ENCODE assay signal across 10 cellular contexts in the genomic region with DNA sequence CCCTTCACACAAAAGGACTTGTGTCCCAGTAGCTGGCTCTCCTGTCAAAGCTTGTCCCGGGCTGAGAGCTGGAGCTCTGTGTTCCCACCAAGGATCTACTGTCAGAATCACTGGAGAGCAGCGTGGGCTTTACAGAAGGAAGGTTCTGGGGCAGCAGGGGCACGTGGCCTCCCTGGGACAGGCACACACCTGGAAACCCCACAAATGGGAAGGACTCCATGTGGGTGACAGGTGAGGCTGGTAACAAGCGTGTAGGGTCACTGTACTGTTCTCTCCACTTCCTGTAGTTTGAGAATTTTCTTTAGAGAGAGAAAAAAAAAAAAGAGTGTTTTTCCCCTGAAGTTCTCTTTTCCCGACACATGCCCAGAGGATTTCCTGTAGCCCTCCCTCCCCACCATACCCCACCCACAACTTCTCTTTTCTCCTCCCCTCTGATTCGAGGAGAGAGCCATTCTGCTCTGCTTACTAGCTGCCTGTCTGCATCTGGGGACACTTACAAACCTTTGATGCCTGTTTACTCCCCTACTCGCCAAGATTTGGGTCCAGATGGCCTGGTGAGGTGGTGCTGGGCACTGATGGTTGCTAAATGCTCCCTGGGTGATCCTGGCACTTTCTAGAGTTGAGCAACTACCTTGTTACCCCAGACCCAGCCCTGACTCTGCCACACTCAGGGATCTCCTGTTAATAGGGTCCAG.
DNase-seq lines count a peak whose midpoint lies in the region; ATAC-seq, FAIRE-seq and TF ChIP-seq lines count a peak whose summit lies in the region.
"Had no signal": no experiment of that assay in that cellular context is flagged by ENCODE, and none has a peak within 500 bp of the region (broad histone marks: within the 10 kb centered on the region; RNA-seq: fewer than 3 reads in every experiment).

No MANE protein-coding gene starts in this region.

- no peak overlapping the region; a peak in 1 of 4 replicates for H3K4me2 ChIP-seq in H1 (ENCODE audit: insufficient read depth in 1 of 2, low read depth in 2 of 2, low read length in 2 of 2)

- H4K8ac ChIP-seq in H1 (ENCODE audit: extremely low read depth, insufficient read depth, low read length), result no peak overlapping the region

- no peaks in the 10 kb centered on the region for H3K79me2 ChIP-seq in H1 (ENCODE audit: control insufficient read depth in 1 of 2, insufficient read depth in 2 of 2, low read length in 2 of 2)

- DNase-seq in AG04450 (ENCODE audit: low read depth, low spot score) (no peak), NCI-H446 (lab: John Stamatoyannopoulos, UW) (peak; percentile 26 to 56), H1 (ENCODE audit: low read depth in 1 of 2, low spot score in 2 of 2) (no peak), mucosa of descending colon (no peak), HEK293T (ENCODE audit: extremely low spot score) (no peak), RPMI8226 (no peak)
- no peak for DNase-seq in activated CD8-positive, alpha-beta memory T cell treated with anti-CD3 and anti-CD28 coated beads, Interleukin-2, amount 50 U/mL, for 4 hours
- DNase-seq: DMS153, natural killer cell had no signal

- peak overlapping the region; percentile 80 for H3K27ac ChIP-seq in AG04450 (ENCODE audit: low read depth, low read length)
- no peak overlapping the region for H3K27ac ChIP-seq in H1 (ENCODE audit: low read depth, low read length)

- no peaks in the 10 kb centered on the region for H3K79me1 ChIP-seq in H1 (ENCODE audit: low read depth, low read length)

- POLR2A ChIA-PET in AG04450 (lab: Yijun Ruan, JAX) (interaction anchor here (0.6 kb wide), 2 partner anchors 12 to 44 kb away, joined by 5 to 6 read pairs; no protein-coding TSS in a partner anchor), H1 (lab: Charles Lee; ENCODE audit: partially characterized antibody) (interaction anchor here (0.6 to 2.2 kb wide), 5 partner anchors 7 to 54 kb away, joined by 3 to 14 read pairs (median 3); no protein-coding TSS in a partner anchor), HEK293T (lab: Yijun Ruan, JAX) (interaction anchor here (1.5 kb wide), 1 partner anchor 8 kb away, joined by 3 read pairs; no protein-coding TSS in a partner anchor)

- no peak for TF ChIP-seq RAD21 in H1 (IDR thresholded peaks at IDR 0.05 in 1 of 2, conservative IDR thresholded peaks at IDR 0.05 in 1 of 2; ENCODE audit: low read depth in 2 of 2, low read length in 2 of 2)

- 79% methylated on average over 6 of the region's 7 CpGs; no CpG with 5 or more reads in 1 of the 2 experiments for WGBS in H1 (ENCODE audit: extremely low coverage in 1 of 2, insufficient coverage in 1 of 2, insufficient read length in 1 of 2, insufficient replicate concordance in 2 of 2, low coverage in 1 of 2, low lambda C conversion rate in 2 of 2, missing lambda C conversion rate in 1 of 2), 2 experiments

- H2BK120ac ChIP-seq in H1 (replicated peaks; ENCODE audit: low read depth, low read length), result peak overlapping the region; percentile 13

- no peak overlapping the region for H3K23ac ChIP-seq in H1 (ENCODE audit: insufficient read length)

- H4K5ac ChIP-seq in H1 (ENCODE audit: insufficient read length, low read depth, low read length), result no peak overlapping the region

- CTCF ChIA-PET in AG04450 (lab: Charles Lee), result interaction anchor here (0.9 to 4.9 kb wide), 4 partner anchors 10 to 362 kb away, joined by 3 to 27 read pairs (median 16); no protein-coding TSS in a partner anchor
- CTCF ChIA-PET in H1 (lab: Charles Lee; ENCODE audit: partially characterized antibody), result interaction anchor here (0.5 to 3.6 kb wide), 5 partner anchors 10 to 490 kb away, joined by 3 to 21 read pairs (median 3); no protein-coding TSS in a partner anchor
- CTCF ChIA-PET in HEK293T (lab: Yijun Ruan, JAX), result no interaction called here

- H2BK12ac ChIP-seq in H1 (ENCODE audit: low read depth, low read length), result peak overlapping the region; percentile 82; the same call in 1 of the 2 replicates

- no peak for TF ChIP-seq CTCF in AG04450 (IDR thresholded peaks at IDR 0.05; ENCODE audit: low read depth, low read length)
- no peak for TF ChIP-seq CTCF in H1 (IDR thresholded peaks at IDR 0.05; ENCODE audit: control extremely low read depth in 1 of 3, insufficient read depth in 1 of 3, low read depth in 1 of 3, low read length in 3 of 3)
- no peak for TF ChIP-seq CTCF in mucosa of descending colon (IDR thresholded peaks at IDR 0.05)

- no peak overlapping the region for H3K4me3 ChIP-seq in AG04450 (ENCODE audit: low read depth, low read length)
- no peak overlapping the region for H3K4me3 ChIP-seq in H1 (ENCODE audit: extremely low read depth in 1 of 4, insufficient read depth in 2 of 4, low read depth in 3 of 4, low read length in 4 of 4)
- H3K4me3 ChIP-seq in mucosa of descending colon, result no peak overlapping the region

- no peak overlapping the region for H3K9ac ChIP-seq in H1 (replicated peaks in 1 of 4; ENCODE audit: extremely low read depth in 1 of 4, low read depth in 3 of 4, low read length in 3 of 4)

- H3K9me3 ChIP-seq in AG04450 (ENCODE audit: control insufficient read depth, insufficient read depth, low read length), result no peaks in the 10 kb centered on the region
- H3K9me3 ChIP-seq in H1 (ENCODE audit: insufficient read depth in 2 of 2, low read depth in 1 of 2, low read length in 1 of 2), result no peaks in the 10 kb centered on the region
- no peaks in the 10 kb centered on the region for H3K9me3 ChIP-seq in mucosa of descending colon

- H4K91ac ChIP-seq in H1 (replicated peaks; ENCODE audit: insufficient read length, low read length), result peak overlapping the region; percentile 22

- peak overlapping the region; percentile 57; the same call in 1 of the 2 replicates for H3K18ac ChIP-seq in H1 (ENCODE audit: extremely low read depth, low read length)

- intact Hi-C loops in mucosa of descending colon (cut with DNase I, micrococcal nuclease), result no loop called here

- H2AK5ac ChIP-seq in H1 (ENCODE audit: low read depth, low read length), result no peak overlapping the region

- H2BK15ac ChIP-seq in H1 (ENCODE audit: low read length), result peak overlapping the region; percentile 48; the same call in 1 of the 2 replicates

- H3K27me3 ChIP-seq in AG04450 (ENCODE audit: control insufficient read depth, insufficient read depth, low read length) (no peaks in the 10 kb centered on the region), H1 (replicated peaks in 1 of 4; ENCODE audit: control insufficient read depth in 3 of 4, extremely low read depth in 1 of 4, insufficient read depth in 3 of 4, low read length in 3 of 4) (peaks cover 0 to 2% (median 0%) of the 10 kb centered on the region in 4 experiments; a peak in 2 of 7 replicates)

- TF ChIP-seq POLR2A in H1 (IDR thresholded peaks at IDR 0.05; ENCODE audit: control extremely low read depth in 1 of 2, low read depth in 2 of 2, low read length in 2 of 2), result no peak

- TF ChIP-seq EP300 in H1 (IDR thresholded peaks at IDR 0.05; ENCODE audit: borderline replicate concordance in 1 of 2, low read depth in 2 of 2, low read length in 2 of 2), result no peak

- H3K36me3 ChIP-seq in H1 (ENCODE audit: control insufficient read depth in 2 of 4, insufficient read depth in 4 of 4, low read length in 3 of 4), result no peaks in the 10 kb centered on the region
- H3K36me3 ChIP-seq in mucosa of descending colon (ENCODE audit: low read depth), result no peaks in the 10 kb centered on the region

- H2AFZ ChIP-seq in H1 (ENCODE audit: low read length), result no peak overlapping the region

- peak overlapping the region; percentile 48; the same call in 1 of the 2 replicates for H2BK5ac ChIP-seq in H1 (ENCODE audit: low read depth, low read length)

- H3K4ac ChIP-seq in H1 (replicated peaks; ENCODE audit: insufficient read length, low read depth, low read length), result no peak overlapping the region

- ATAC-seq in mucosa of descending colon (peak; percentile 74), GM21786 (IDR thresholded peaks at IDR 0.05; ENCODE audit: unreplicated experiment) (no peak)

- H3K23me2 ChIP-seq in H1 (ENCODE audit: low read depth, low read length), result peaks cover 1% of the 10 kb centered on the region; the same call in 1 of the 2 replicates

- H3K14ac ChIP-seq in H1 (ENCODE audit: insufficient read length), result no peak overlapping the region

- no peak overlapping the region for H3K56ac ChIP-seq in H1 (replicated peaks; ENCODE audit: insufficient read length, low read depth, low read length)

- H2BK20ac ChIP-seq in H1 (ENCODE audit: low read length), result peak overlapping the region; percentile 52; the same call in 1 of the 2 replicates

- no peaks in the 10 kb centered on the region for H4K20me1 ChIP-seq in H1 (replicated peaks in 1 of 2; ENCODE audit: control insufficient read depth in 1 of 2, insufficient read depth in 2 of 2, low read length in 2 of 2)

- no peak for FAIRE-seq in H1 (lab: Jason Lieb, UNC)

- H3K4me1 ChIP-seq in H1 (replicated peaks in 1 of 4; ENCODE audit: control insufficient read depth in 3 of 4, insufficient read depth in 4 of 4, low read length in 3 of 4) (peaks cover 9 to 15% (median 11%) of the 10 kb centered on the region in 4 experiments), mucosa of descending colon (ENCODE audit: low read depth) (peaks cover 5% of the 10 kb centered on the region)

TF ChIP-seq in H1, 55 proteins besides CTCF, POLR2A, EP300 and RAD21 (continues in another document):
- TF ChIP-seq HDAC6 (IDR thresholded peaks at IDR 0.05; ENCODE audit: low read depth, low read length) (no peak), SUZ12 (IDR thresholded peaks at IDR 0.05; ENCODE audit: low read length) (no peak), FOSL1 (IDR thresholded peaks at IDR 0.05; ENCODE audit: insufficient read depth, low read depth, low read length) (no peak), CHD2 (IDR thresholded peaks at IDR 0.05; ENCODE audit: low read length) (no peak), JUN (IDR thresholded peaks at IDR 0.05; ENCODE audit: low read depth, low read length) (no peak), SRF (IDR thresholded peaks at IDR 0.05; ENCODE audit: low read depth, low read length) (no peak)
- TF ChIP-seq, protein P1, sequence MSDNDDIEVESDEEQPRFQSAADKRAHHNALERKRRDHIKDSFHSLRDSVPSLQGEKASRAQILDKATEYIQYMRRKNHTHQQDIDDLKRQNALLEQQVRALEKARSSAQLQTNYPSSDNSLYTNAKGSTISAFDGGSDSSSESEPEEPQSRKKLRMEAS (IDR thresholded peaks at IDR 0.05), result no peak

TF ChIP-seq in HEK293T, 16 proteins besides CTCF, POLR2A, EP300 and RAD21 (continues in another document):
- TF ChIP-seq FOXK2 (IDR thresholded peaks at IDR 0.05) (no peak), FOXM1 (IDR thresholded peaks at IDR 0.05; ENCODE audit: borderline replicate concordance) (no peak), FOXA1 (IDR thresholded peaks at IDR 0.05) (no peak), LEF1 (IDR thresholded peaks at IDR 0.05; ENCODE audit: borderline replicate concordance) (no peak), ZNF384 (IDR thresholded peaks at IDR 0.05) (no peak)

Comparison
In these comparisons a context has a peak if more than half of its experiments do, and no peak if none do; other contexts are left out.
1. DNase-seq: peak in NCI-H446 (2 of 2); none in AG04450 (single experiment), H1 (0 of 2), mucosa of descending colon (0 of 3), activated CD8-positive, alpha-beta memory T cell treated with anti-CD3 and anti-CD28 coated beads, Interleukin-2, amount 50 U/mL, for 4 hours (single experiment), HEK293T (single experiment) and RPMI8226 (single experiment).